ENCODE assay signal across 8 cellular contexts in the genomic region with DNA sequence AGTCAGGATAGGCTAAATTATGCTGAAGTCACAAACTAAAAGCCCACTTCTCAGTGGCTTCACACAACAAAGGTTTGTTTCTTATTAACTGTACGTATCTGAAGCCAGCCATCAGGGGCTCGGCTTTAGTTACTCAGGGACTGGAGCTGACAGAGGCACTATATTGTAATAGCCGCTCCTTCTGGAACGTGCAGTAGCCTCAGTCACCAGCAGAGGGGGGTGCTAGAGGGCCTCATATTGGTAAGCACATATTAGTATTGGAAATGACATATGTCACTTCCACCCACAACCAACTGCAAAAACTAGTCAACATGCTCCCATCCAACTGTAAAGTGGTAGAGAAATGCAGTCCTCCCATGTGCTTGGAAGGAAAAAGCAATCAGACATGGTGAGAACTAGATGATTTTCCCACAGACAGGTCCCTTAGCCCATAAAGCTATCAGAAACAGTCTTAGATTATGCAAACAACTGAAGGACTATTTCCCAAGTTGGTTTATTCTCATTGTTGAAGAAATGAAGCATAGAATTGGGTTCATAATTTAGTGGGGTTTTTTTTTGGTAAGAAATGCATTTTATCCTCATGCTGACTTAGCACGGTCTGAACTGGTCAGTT.
DNase-seq lines count a peak whose midpoint lies in the region; ATAC-seq lines count a peak whose summit lies in the region.

No MANE protein-coding gene starts in this region.

- DNase-seq in Ammon's horn (ENCODE audit: low spot score) (peak; percentile 41), NCI-H2171 (lab: John Stamatoyannopoulos, UW) (peak; percentile 5), dermis blood vessel endothelial cell (peak; percentile 77), memory B cell (ENCODE audit: low spot score in 2 of 2) (peak; percentile 41 to 48)
- DNase-seq in activated CD4-positive, alpha-beta T cell treated with anti-CD3 and anti-CD28 coated beads for 1 hour: peak; percentile 37
- peak; percentile 39 for DNase-seq in stimulated activated CD8-positive, alpha-beta memory T cell treated with anti-CD3 and anti-CD28 coated beads, Interleukin-7, amount 100 ng/mL, for 24 hours (ENCODE audit: low read depth)

- no peaks in the 10 kb centered on the region for H3K4me1 Mint-ChIP-seq in memory B cell

- peaks cover 5% of the 10 kb centered on the region for H3K27me3 Mint-ChIP-seq in memory B cell

- no peaks in the 10 kb centered on the region for H3K9me3 Mint-ChIP-seq in memory B cell

- peak; percentile 100 for ATAC-seq in GM18867 (IDR thresholded peaks at IDR 0.05; ENCODE audit: unreplicated experiment)
- peak; percentile 89 for ATAC-seq in HG03045 (IDR thresholded peaks at IDR 0.05; ENCODE audit: unreplicated experiment)
- ATAC-seq in memory B cell (ENCODE audit: low read depth): peak; percentile 80

- no peaks in the 10 kb centered on the region for H3K36me3 Mint-ChIP-seq in memory B cell

- no peak overlapping the region for H3K4me3 Mint-ChIP-seq in memory B cell

- no peak overlapping the region for H3K27ac Mint-ChIP-seq in memory B cell

Comparison
In these comparisons a context has a peak if more than half of its experiments do, and no peak if none do; other contexts are left out.
1. Peak in every context shown above with its lines: DNase-seq and ATAC-seq.
2. DNase-seq: peak in every context shown above with its lines; median percentile 77 in dermis blood vessel endothelial cell; 44 in memory B cell; 41 in Ammon's horn; 39 in stimulated activated CD8-positive, alpha-beta memory T cell treated with anti-CD3 and anti-CD28 coated beads, Interleukin-7, amount 100 ng/mL, for 24 hours; 37 in activated CD4-positive, alpha-beta T cell treated with anti-CD3 and anti-CD28 coated beads for 1 hour; 5 in NCI-H2171.